In the genomic region with DNA sequence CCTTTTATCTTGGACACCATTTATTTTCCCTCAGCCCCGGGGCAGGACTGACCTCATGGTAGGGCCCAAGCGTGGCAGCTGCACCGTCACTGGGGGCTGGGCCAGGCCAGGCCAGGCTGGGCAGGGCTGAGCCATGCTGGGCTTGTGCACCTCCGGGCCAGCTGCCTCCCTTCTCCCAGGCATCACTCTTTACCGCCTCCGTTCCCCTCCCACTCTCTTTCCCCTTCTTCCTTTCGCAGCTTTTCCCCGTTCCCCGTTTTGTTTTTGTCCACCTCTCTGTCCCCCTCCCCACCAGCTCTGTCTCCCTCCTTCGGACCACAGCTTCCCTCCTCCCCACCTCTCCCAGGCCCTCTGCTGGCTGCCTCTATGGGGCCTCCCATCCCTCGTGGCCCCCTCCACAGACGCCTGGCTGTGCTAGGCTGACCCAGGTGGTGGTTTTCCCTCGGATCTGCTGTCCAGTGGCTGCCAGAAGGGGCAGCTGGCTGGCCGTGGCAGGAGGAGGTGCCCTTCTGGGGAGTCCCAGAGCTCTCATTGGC, we compare ENCODE assay signal across 28 cellular contexts. TPM values are rescaled to one million over a fixed set of nuclear protein-coding genes. Genes with fewer than 3 reads are reported as not detected.
DNase-seq lines count a peak whose midpoint lies in the region; FAIRE-seq and TF ChIP-seq lines count a peak whose summit lies in the region.
"Had no signal": no experiment of that assay in that cellular context is flagged by ENCODE, and none has a peak within 500 bp of the region (broad histone marks: within the 10 kb centered on the region; RNA-seq: fewer than 3 reads in every experiment).

No MANE protein-coding gene starts in this region.

- 59 to 69% methylated on average over 11 to 14 of the region's 14 CpGs for WGBS in endodermal cell (ENCODE audit: insufficient coverage in 1 of 2, insufficient read length in 1 of 2), 2 experiments

- CTCF ChIA-PET in activated naive CD4-positive, alpha-beta T cell treated with anti-CD3 and anti-CD28 coated beads for 36 hours (lab: Charles Lee) = no interaction called here

- no peaks in the 10 kb centered on the region for H3K79me2 ChIP-seq in osteoblast (ENCODE audit: insufficient read depth, low read length)

- H3K4me2 ChIP-seq in osteoblast (ENCODE audit: insufficient read depth, low read length) = no peak overlapping the region

- H3K9me3 Mint-ChIP-seq in endodermal cell = no peaks in the 10 kb centered on the region
- H3K9me3 Mint-ChIP-seq in activated naive CD4-positive, alpha-beta T cell treated with anti-CD3 and anti-CD28 coated beads for 36 hours = no peaks in the 10 kb centered on the region
- H3K9me3 Mint-ChIP-seq: activated CD4-positive, alpha-beta T cell treated with anti-CD3 and anti-CD28 coated beads, Interleukin-2, amount 10 ng/mL, durations not matched to agents 24 days and 14 days; activated naive CD8-positive, alpha-beta T cell treated with anti-CD3 and anti-CD28 coated beads, Interleukin-2, amount 10 ng/mL, durations not matched to agents 7 days and 5 days; activated T-helper 17 cell treated with anti-CD3 and anti-CD28 coated beads, Interleukin-2, amount 50 U/mL, for 72 hours; CD8-positive, alpha-beta T cell; dendritic cell treated with granulocyte-macrophage colony-stimulating factor and Interleukin-4, amounts not matched to agents 40 ng/mL and 50 ng/mL, for 4 days; natural killer cell; stimulated activated naive CD8-positive, alpha-beta T cell treated with anti-CD3 and anti-CD28 coated beads, Interleukin-15, amount 100 ng/mL, for 72 hours had no signal

- peak; percentile 18 for DNase-seq in DMS 273 treated with DMSO at 0.1 percent for 48 hours (lab: John Stamatoyannopoulos, UW)
- DNase-seq in SK-N-DZ (ENCODE audit: low spot score) = peak; percentile 56
- DNase-seq in endodermal cell = peak; percentile 67
- DNase-seq in osteoblast (ENCODE audit: insufficient read length, low spot score, missing footprints) = peak; percentile 62
- no peak for DNase-seq in urothelium cell line (ENCODE audit: low spot score)
- DNase-seq in activated gamma-delta T cell treated with Interleukin-2 at 50 U/mL for 16 hours = no peak
- DNase-seq in activated naive CD4-positive, alpha-beta T cell treated with anti-CD3 and anti-CD28 coated beads for 36 hours = no peak
- no peak for DNase-seq in NCI-H187 treated with DMSO at 0.1 percent for 48 hours (lab: John Stamatoyannopoulos, UW)
- DNase-seq: activated CD4-positive, alpha-beta T cell treated with anti-CD3 and anti-CD28 coated beads, Interleukin-2, amount 10 ng/mL, durations not matched to agents 24 days and 14 days; activated naive CD8-positive, alpha-beta T cell treated with anti-CD3 and anti-CD28 coated beads, Interleukin-2, amount 10 ng/mL, durations not matched to agents 7 days and 5 days; CD8-positive, alpha-beta T cell; DMS79 treated with DMSO at 0.1 percent for 48 hours; natural killer cell; NCI-H1105; NCI-H2107; NCI-H510A treated with DMSO at 0.1 percent for 48 hours; stimulated activated CD4-positive, alpha-beta T cell treated with anti-CD3 and anti-CD28 coated beads, Interleukin-4, amount 100 ng/mL, for 4 hours; stimulated activated naive CD8-positive, alpha-beta T cell treated with anti-CD3 and anti-CD28 coated beads, Interleukin-15, amount 100 ng/mL, for 72 hours; T-helper 1 cell; transverse colon had no signal

- no peak overlapping the region for H3K4me3 Mint-ChIP-seq in endodermal cell
- no peak overlapping the region for H3K4me3 Mint-ChIP-seq in activated naive CD4-positive, alpha-beta T cell treated with anti-CD3 and anti-CD28 coated beads for 36 hours
- H3K4me3 Mint-ChIP-seq: activated CD4-positive, alpha-beta T cell treated with anti-CD3 and anti-CD28 coated beads, Interleukin-2, amount 10 ng/mL, durations not matched to agents 24 days and 14 days; activated naive CD8-positive, alpha-beta T cell treated with anti-CD3 and anti-CD28 coated beads, Interleukin-2, amount 10 ng/mL, durations not matched to agents 7 days and 5 days; activated T-helper 17 cell treated with anti-CD3 and anti-CD28 coated beads, Interleukin-2, amount 50 U/mL, for 72 hours; CD8-positive, alpha-beta T cell; dendritic cell treated with granulocyte-macrophage colony-stimulating factor and Interleukin-4, amounts not matched to agents 40 ng/mL and 50 ng/mL, for 4 days; natural killer cell; stimulated activated naive CD8-positive, alpha-beta T cell treated with anti-CD3 and anti-CD28 coated beads, Interleukin-15, amount 100 ng/mL, for 72 hours had no signal

- peak; percentile 28 for TF ChIP-seq CTCF in endodermal cell (conservative IDR thresholded peaks at IDR 0.05)
- TF ChIP-seq CTCF in osteoblast (IDR thresholded peaks at IDR 0.05; ENCODE audit: extremely low read depth, low read depth, low read length) = no peak

- no peaks in the 10 kb centered on the region for H3K4me1 ChIP-seq in endodermal cell (ENCODE audit: control insufficient read depth, insufficient read depth, low read length)
- H3K4me1 ChIP-seq in osteoblast (ENCODE audit: insufficient read depth, low read length) = no peaks in the 10 kb centered on the region
- H3K4me1 ChIP-seq: transverse colon had no signal

- H2AFZ ChIP-seq in osteoblast (ENCODE audit: low read length) = no peak overlapping the region

- H4K20me1 ChIP-seq in osteoblast (ENCODE audit: insufficient read depth, low read length) = no peaks in the 10 kb centered on the region

- H3K9me3 ChIP-seq in endodermal cell (ENCODE audit: control insufficient read depth, low read length) = no peaks in the 10 kb centered on the region
- H3K9me3 ChIP-seq in osteoblast (ENCODE audit: low read depth, low read length) = no peaks in the 10 kb centered on the region
- H3K9me3 ChIP-seq: transverse colon had no signal

- H3K4me3 ChIP-seq in endodermal cell (ENCODE audit: low read length) (no peak overlapping the region), osteoblast (ENCODE audit: insufficient read depth, low read length) (no peak overlapping the region)
- H3K4me3 ChIP-seq: transverse colon had no signal

- H3K9ac ChIP-seq in endodermal cell (ENCODE audit: extremely low read depth, low read length, poor library complexity, severe bottlenecking) = no peak overlapping the region

- H3K36me3 ChIP-seq in endodermal cell (ENCODE audit: control insufficient read depth, insufficient read depth, low read length) (no peaks in the 10 kb centered on the region), osteoblast (ENCODE audit: insufficient read depth, low read length) (no peaks in the 10 kb centered on the region)
- H3K36me3 ChIP-seq: transverse colon had no signal

- intact Hi-C loops in activated naive CD4-positive, alpha-beta T cell treated with anti-CD3 and anti-CD28 coated beads for 36 hours (cut with micrococcal nuclease) = no loop called here

- no peak overlapping the region for H3K27ac Mint-ChIP-seq in endodermal cell
- no peak overlapping the region for H3K27ac Mint-ChIP-seq in activated naive CD4-positive, alpha-beta T cell treated with anti-CD3 and anti-CD28 coated beads for 36 hours
- H3K27ac Mint-ChIP-seq: activated CD4-positive, alpha-beta T cell treated with anti-CD3 and anti-CD28 coated beads, Interleukin-2, amount 10 ng/mL, durations not matched to agents 24 days and 14 days; activated naive CD8-positive, alpha-beta T cell treated with anti-CD3 and anti-CD28 coated beads, Interleukin-2, amount 10 ng/mL, durations not matched to agents 7 days and 5 days; activated T-helper 17 cell treated with anti-CD3 and anti-CD28 coated beads, Interleukin-2, amount 50 U/mL, for 72 hours; CD8-positive, alpha-beta T cell; dendritic cell treated with granulocyte-macrophage colony-stimulating factor and Interleukin-4, amounts not matched to agents 40 ng/mL and 50 ng/mL, for 4 days; natural killer cell; stimulated activated naive CD8-positive, alpha-beta T cell treated with anti-CD3 and anti-CD28 coated beads, Interleukin-15, amount 100 ng/mL, for 72 hours had no signal

- no peaks in the 10 kb centered on the region for H3K27me3 Mint-ChIP-seq in endodermal cell (ENCODE audit: insufficient read depth)
- H3K27me3 Mint-ChIP-seq in activated naive CD4-positive, alpha-beta T cell treated with anti-CD3 and anti-CD28 coated beads for 36 hours (ENCODE audit: low read depth) = no peaks in the 10 kb centered on the region
- H3K27me3 Mint-ChIP-seq: activated CD4-positive, alpha-beta T cell treated with anti-CD3 and anti-CD28 coated beads, Interleukin-2, amount 10 ng/mL, durations not matched to agents 24 days and 14 days; activated naive CD8-positive, alpha-beta T cell treated with anti-CD3 and anti-CD28 coated beads, Interleukin-2, amount 10 ng/mL, durations not matched to agents 7 days and 5 days; activated T-helper 17 cell treated with anti-CD3 and anti-CD28 coated beads, Interleukin-2, amount 50 U/mL, for 72 hours; stimulated activated naive CD8-positive, alpha-beta T cell treated with anti-CD3 and anti-CD28 coated beads, Interleukin-15, amount 100 ng/mL, for 72 hours had no signal

- H3K36me3 Mint-ChIP-seq in endodermal cell (ENCODE audit: low read depth) = no peaks in the 10 kb centered on the region
- H3K36me3 Mint-ChIP-seq in activated naive CD4-positive, alpha-beta T cell treated with anti-CD3 and anti-CD28 coated beads for 36 hours (ENCODE audit: low read depth) = no peaks in the 10 kb centered on the region
- H3K36me3 Mint-ChIP-seq: activated naive CD8-positive, alpha-beta T cell treated with anti-CD3 and anti-CD28 coated beads, Interleukin-2, amount 10 ng/mL, durations not matched to agents 7 days and 5 days; CD8-positive, alpha-beta T cell; natural killer cell had no signal

- H3K27me3 ChIP-seq in endodermal cell (ENCODE audit: control insufficient read depth, insufficient read depth, low read length, poor library complexity, severe bottlenecking) (no peaks in the 10 kb centered on the region), osteoblast (ENCODE audit: insufficient read depth, low read length) (no peaks in the 10 kb centered on the region)
- H3K27me3 ChIP-seq: transverse colon had no signal

- peaks cover 12% of the 10 kb centered on the region for H3K4me1 Mint-ChIP-seq in endodermal cell
- no peaks in the 10 kb centered on the region for H3K4me1 Mint-ChIP-seq in activated naive CD4-positive, alpha-beta T cell treated with anti-CD3 and anti-CD28 coated beads for 36 hours (ENCODE audit: low read depth)
- H3K4me1 Mint-ChIP-seq: activated CD4-positive, alpha-beta T cell treated with anti-CD3 and anti-CD28 coated beads, Interleukin-2, amount 10 ng/mL, durations not matched to agents 24 days and 14 days; activated T-helper 17 cell treated with anti-CD3 and anti-CD28 coated beads, Interleukin-2, amount 50 U/mL, for 72 hours; natural killer cell had no signal

- H3K27ac ChIP-seq in endodermal cell (ENCODE audit: low read depth, low read length) = peak overlapping the region; percentile 85
- H3K27ac ChIP-seq in osteoblast (ENCODE audit: low read depth, low read length) = no peak overlapping the region
- H3K27ac ChIP-seq: transverse colon had no signal

- no peak for FAIRE-seq in urothelium cell line (lab: Jason Lieb, UNC)
- FAIRE-seq: bronchial epithelial cell, endothelial cell of umbilical vein, GM12891, GM19239 had no signal

RNA-seq across cellular contexts. Expression of gene FGF18, which starts 17.9 kb away (rescaled TPM):
- polyA plus RNA-seq in SK-N-DZ (2014; cell fraction: cytosol; rRNA removed) = 0.13 and 0.42 TPM in 2 replicates
- 0.89 and 0.94 TPM in 2 replicates for polyA plus RNA-seq in SK-N-DZ (2014; cell fraction: nucleus; rRNA removed)
- total RNA-seq in endodermal cell (under 1 TPM; 0.44 to 0.57 TPM), osteoblast (under 0.01 and 0.29 TPM in 2 replicates)
- 3.8 TPM for polyA plus RNA-seq in endodermal cell (2013, experiment 1 of 2)
- polyA plus RNA-seq in endodermal cell (2013, experiment 2 of 2) = 3.6 TPM
- under 1 TPM in 1 of 2 experiments, not detected in 1; 0.17 TPM for total RNA-seq in activated naive CD4-positive, alpha-beta T cell treated with anti-CD3 and anti-CD28 coated beads for 36 hours
- total RNA-seq: bronchial epithelial cell, H4, kidney epithelial cell had no signal

RNA-seq across cellular contexts. Expression of gene NPM1, which starts 49.7 kb away (rescaled TPM):
- 2,594 and 2,647 TPM in 2 replicates for polyA plus RNA-seq in SK-N-DZ (2014; cell fraction: cytosol; rRNA removed)
- polyA plus RNA-seq in SK-N-DZ (2014; cell fraction: nucleus; rRNA removed) = 1,411 and 1,693 TPM in 2 replicates
- total RNA-seq in endodermal cell (1,000 to 10,000 TPM; 1,997 to 2,127 TPM), osteoblast (1,126 and 1,271 TPM in 2 replicates)
- polyA plus RNA-seq in endodermal cell (2013, experiment 1 of 2) = 2,680 TPM
- polyA plus RNA-seq in endodermal cell (2013, experiment 2 of 2) = 2,415 TPM
- total RNA-seq in activated naive CD4-positive, alpha-beta T cell treated with anti-CD3 and anti-CD28 coated beads for 36 hours = 1,000 to 10,000 TPM; 3,194 to 3,467 TPM

Comparison
In these comparisons a context has a peak if more than half of its experiments do, and no peak if none do; other contexts are left out.
1. DNase-seq: peak in DMS 273 treated with DMSO at 0.1 percent for 48 hours (single experiment), SK-N-DZ (single experiment), endodermal cell (single experiment) and osteoblast (single experiment); none in urothelium cell line (single experiment), activated gamma-delta T cell treated with Interleukin-2 at 50 U/mL for 16 hours (single experiment), activated naive CD4-positive, alpha-beta T cell treated with anti-CD3 and anti-CD28 coated beads for 36 hours (single experiment) and NCI-H187 treated with DMSO at 0.1 percent for 48 hours (single experiment).